In the genomic region with DNA sequence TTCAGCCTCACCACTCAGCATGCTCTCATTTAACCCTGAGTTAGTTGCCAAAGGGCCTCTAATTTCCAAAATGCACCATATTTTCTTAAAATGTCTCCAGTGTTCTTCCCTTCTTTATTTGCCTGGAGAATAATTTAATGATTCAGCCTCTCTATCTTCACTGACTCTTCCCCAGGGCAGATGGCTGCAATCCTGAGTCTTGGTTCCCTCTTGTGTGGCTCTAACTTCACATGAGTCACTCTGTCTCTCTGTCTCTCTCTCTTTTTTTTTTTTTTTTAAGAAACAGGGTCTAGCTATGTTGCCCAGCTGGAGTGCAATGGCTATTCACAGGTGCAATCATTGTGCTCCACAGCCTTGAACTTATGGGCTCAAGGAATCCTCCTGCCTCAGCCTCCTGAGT, we compare ENCODE assay signal across 1 cellular context.
TF ChIP-seq lines count a peak whose summit lies in the region.

No MANE protein-coding gene starts in this region.

TF ChIP-seq in GM23338, 12 proteins besides CTCF, POLR2A, EP300 and RAD21:
- TF ChIP-seq, protein P1, sequence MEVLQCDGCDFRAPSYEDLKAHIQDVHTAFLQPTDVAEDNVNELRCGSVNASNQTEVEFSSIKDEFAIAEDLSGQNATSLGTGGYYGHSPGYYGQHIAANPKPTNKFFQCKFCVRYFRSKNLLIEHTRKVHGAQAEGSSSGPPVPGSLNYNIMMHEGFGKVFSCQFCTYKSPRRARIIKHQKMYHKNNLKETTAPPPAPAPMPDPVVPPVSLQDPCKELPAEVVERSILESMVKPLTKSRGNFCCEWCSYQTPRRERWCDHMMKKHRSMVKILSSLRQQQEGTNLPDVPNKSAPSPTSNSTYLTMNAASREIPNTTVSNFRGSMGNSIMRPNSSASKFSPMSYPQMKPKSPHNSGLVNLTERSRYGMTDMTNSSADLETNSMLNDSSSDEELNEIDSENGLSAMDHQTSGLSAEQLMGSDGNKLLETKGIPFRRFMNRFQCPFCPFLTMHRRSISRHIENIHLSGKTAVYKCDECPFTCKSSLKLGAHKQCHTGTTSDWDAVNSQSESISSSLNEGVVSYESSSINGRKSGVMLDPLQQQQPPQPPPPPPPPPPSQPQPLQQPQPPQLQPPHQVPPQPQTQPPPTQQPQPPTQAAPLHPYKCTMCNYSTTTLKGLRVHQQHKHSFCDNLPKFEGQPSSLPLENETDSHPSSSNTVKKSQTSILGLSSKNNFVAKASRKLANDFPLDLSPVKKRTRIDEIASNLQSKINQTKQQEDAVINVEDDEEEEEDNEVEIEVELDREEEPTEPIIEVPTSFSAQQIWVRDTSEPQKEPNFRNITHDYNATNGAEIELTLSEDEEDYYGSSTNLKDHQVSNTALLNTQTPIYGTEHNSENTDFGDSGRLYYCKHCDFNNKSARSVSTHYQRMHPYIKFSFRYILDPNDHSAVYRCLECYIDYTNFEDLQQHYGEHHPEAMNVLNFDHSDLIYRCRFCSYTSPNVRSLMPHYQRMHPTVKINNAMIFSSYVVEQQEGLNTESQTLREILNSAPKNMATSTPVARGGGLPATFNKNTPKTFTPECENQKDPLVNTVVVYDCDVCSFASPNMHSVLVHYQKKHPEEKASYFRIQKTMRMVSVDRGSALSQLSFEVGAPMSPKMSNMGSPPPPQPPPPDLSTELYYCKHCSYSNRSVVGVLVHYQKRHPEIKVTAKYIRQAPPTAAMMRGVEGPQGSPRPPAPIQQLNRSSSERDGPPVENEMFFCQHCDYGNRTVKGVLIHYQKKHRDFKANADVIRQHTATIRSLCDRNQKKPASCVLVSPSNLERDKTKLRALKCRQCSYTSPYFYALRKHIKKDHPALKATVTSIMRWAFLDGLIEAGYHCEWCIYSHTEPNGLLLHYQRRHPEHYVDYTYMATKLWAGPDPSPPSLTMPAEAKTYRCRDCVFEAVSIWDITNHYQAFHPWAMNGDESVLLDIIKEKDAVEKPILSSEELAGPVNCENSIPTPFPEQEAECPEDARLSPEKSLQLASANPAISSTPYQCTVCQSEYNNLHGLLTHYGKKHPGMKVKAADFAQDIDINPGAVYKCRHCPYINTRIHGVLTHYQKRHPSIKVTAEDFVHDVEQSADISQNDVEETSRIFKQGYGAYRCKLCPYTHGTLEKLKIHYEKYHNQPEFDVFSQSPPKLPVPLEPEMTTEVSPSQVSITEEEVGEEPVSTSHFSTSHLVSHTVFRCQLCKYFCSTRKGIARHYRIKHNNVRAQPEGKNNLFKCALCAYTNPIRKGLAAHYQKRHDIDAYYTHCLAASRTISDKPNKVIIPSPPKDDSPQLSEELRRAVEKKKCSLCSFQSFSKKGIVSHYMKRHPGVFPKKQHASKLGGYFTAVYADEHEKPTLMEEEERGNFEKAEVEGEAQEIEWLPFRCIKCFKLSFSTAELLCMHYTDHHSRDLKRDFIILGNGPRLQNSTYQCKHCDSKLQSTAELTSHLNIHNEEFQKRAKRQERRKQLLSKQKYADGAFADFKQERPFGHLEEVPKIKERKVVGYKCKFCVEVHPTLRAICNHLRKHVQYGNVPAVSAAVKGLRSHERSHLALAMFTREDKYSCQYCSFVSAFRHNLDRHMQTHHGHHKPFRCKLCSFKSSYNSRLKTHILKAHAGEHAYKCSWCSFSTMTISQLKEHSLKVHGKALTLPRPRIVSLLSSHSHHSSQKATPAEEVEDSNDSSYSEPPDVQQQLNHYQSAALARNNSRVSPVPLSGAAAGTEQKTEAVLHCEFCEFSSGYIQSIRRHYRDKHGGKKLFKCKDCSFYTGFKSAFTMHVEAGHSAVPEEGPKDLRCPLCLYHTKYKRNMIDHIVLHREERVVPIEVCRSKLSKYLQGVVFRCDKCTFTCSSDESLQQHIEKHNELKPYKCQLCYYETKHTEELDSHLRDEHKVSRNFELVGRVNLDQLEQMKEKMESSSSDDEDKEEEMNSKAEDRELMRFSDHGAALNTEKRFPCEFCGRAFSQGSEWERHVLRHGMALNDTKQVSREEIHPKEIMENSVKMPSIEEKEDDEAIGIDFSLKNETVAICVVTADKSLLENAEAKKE (CRISPR knock-in tag; IDR thresholded peaks at IDR 0.05) = no peak
- TF ChIP-seq CREB1 (CRISPR knock-in tag; IDR thresholded peaks at IDR 0.05; ENCODE audit: low read depth) = no peak
- TF ChIP-seq NANOG (IDR thresholded peaks at IDR 0.05; ENCODE audit: borderline replicate concordance) = no peak
- no peak for TF ChIP-seq ZNF114 (CRISPR knock-in tag; IDR thresholded peaks at IDR 0.05)
- no peak for TF ChIP-seq POLR2AphosphoS5 (IDR thresholded peaks at IDR 0.05; ENCODE audit: low read depth)
- TF ChIP-seq, protein P2, sequence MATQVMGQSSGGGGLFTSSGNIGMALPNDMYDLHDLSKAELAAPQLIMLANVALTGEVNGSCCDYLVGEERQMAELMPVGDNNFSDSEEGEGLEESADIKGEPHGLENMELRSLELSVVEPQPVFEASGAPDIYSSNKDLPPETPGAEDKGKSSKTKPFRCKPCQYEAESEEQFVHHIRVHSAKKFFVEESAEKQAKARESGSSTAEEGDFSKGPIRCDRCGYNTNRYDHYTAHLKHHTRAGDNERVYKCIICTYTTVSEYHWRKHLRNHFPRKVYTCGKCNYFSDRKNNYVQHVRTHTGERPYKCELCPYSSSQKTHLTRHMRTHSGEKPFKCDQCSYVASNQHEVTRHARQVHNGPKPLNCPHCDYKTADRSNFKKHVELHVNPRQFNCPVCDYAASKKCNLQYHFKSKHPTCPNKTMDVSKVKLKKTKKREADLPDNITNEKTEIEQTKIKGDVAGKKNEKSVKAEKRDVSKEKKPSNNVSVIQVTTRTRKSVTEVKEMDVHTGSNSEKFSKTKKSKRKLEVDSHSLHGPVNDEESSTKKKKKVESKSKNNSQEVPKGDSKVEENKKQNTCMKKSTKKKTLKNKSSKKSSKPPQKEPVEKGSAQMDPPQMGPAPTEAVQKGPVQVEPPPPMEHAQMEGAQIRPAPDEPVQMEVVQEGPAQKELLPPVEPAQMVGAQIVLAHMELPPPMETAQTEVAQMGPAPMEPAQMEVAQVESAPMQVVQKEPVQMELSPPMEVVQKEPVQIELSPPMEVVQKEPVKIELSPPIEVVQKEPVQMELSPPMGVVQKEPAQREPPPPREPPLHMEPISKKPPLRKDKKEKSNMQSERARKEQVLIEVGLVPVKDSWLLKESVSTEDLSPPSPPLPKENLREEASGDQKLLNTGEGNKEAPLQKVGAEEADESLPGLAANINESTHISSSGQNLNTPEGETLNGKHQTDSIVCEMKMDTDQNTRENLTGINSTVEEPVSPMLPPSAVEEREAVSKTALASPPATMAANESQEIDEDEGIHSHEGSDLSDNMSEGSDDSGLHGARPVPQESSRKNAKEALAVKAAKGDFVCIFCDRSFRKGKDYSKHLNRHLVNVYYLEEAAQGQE (IDR thresholded peaks at IDR 0.05; ENCODE audit: unreplicated experiment) = no peak
- no peak for TF ChIP-seq EZH2phosphoT487 (IDR thresholded peaks at IDR 0.05; ENCODE audit: unreplicated experiment)
- no peak for TF ChIP-seq EZH2 (IDR thresholded peaks at IDR 0.05; ENCODE audit: low read depth, unreplicated experiment)
- no peak for TF ChIP-seq JUNB (IDR thresholded peaks at IDR 0.05; ENCODE audit: unreplicated experiment)
- TF ChIP-seq ETS1 (IDR thresholded peaks at IDR 0.05) = no peak
- TF ChIP-seq ZNF331 (CRISPR knock-in tag; IDR thresholded peaks at IDR 0.05; ENCODE audit: low read depth) = no peak
- no peak for TF ChIP-seq STAT1 (IDR thresholded peaks at IDR 0.05; ENCODE audit: unreplicated experiment)
TF ChIP-seq in GM23338: peak in this region for 0.
